20 cellular contexts compared by ENCODE assay signal in genomic region chr6:12222405-12223366, GRCh38.
"Had no signal": no experiment of that assay in that cellular context is flagged by ENCODE, and none has a peak within 500 bp of the region (broad histone marks: within the 10 kb centered on the region; RNA-seq: fewer than 3 reads in every experiment).

No MANE protein-coding gene starts in this region.

- ATAC-seq: activated naive CD8-positive, alpha-beta T cell treated with anti-CD3 and anti-CD28 coated beads, Interleukin-2, amount 50 U/mL, for 24 hours; gastrocnemius medialis; left lung; naive thymus-derived CD8-positive, alpha-beta T cell; SK-N-SH treated with all-trans-retinoic acid at 6 μM for 48 hours; stimulated activated naive CD8-positive, alpha-beta T cell treated with anti-CD3 and anti-CD28 coated beads, Interleukin-15, amount 100 ng/mL, for 72 hours had no signal

- H3K4me1 ChIP-seq: gastrocnemius medialis, left lung had no signal

- H3K4me3 Mint-ChIP-seq: activated naive CD4-positive, alpha-beta T cell treated with anti-CD3 and anti-CD28 coated beads for 36 hours; activated naive CD8-positive, alpha-beta T cell treated with anti-CD3 and anti-CD28 coated beads, Interleukin-2, amount 50 U/mL, for 24 hours; naive thymus-derived CD8-positive, alpha-beta T cell; stimulated activated naive CD8-positive, alpha-beta T cell treated with anti-CD3 and anti-CD28 coated beads, Interleukin-15, amount 100 ng/mL, for 72 hours had no signal

- H3K4me1 Mint-ChIP-seq: activated naive CD8-positive, alpha-beta T cell treated with anti-CD3 and anti-CD28 coated beads, Interleukin-2, amount 50 U/mL, for 24 hours; stimulated activated naive CD8-positive, alpha-beta T cell treated with anti-CD3 and anti-CD28 coated beads, Interleukin-15, amount 100 ng/mL, for 72 hours had no signal

- H3K27me3 Mint-ChIP-seq: activated naive CD8-positive, alpha-beta T cell treated with anti-CD3 and anti-CD28 coated beads, Interleukin-2, amount 50 U/mL, for 24 hours; stimulated activated naive CD8-positive, alpha-beta T cell treated with anti-CD3 and anti-CD28 coated beads, Interleukin-15, amount 100 ng/mL, for 72 hours had no signal

- H3K9me3 Mint-ChIP-seq: activated naive CD4-positive, alpha-beta T cell treated with anti-CD3 and anti-CD28 coated beads for 36 hours; activated naive CD8-positive, alpha-beta T cell treated with anti-CD3 and anti-CD28 coated beads, Interleukin-2, amount 50 U/mL, for 24 hours; activated T-helper 2 cell treated with anti-CD3 and anti-CD28 coated beads, Interferon-gamma antibody, Interleukin-2, Interleukin-4, amounts not matched to agents 10 μg/mL and 5 μg/mL and 100 μg/mL, durations not matched to agents 14 hours and 24 hours and 36 hours; naive thymus-derived CD8-positive, alpha-beta T cell; stimulated activated naive CD8-positive, alpha-beta T cell treated with anti-CD3 and anti-CD28 coated beads, Interleukin-15, amount 100 ng/mL, for 72 hours had no signal

- H3K9me3 ChIP-seq: gastrocnemius medialis, left lung, sigmoid colon, thoracic aorta had no signal

- H3K27ac Mint-ChIP-seq: activated naive CD4-positive, alpha-beta T cell treated with anti-CD3 and anti-CD28 coated beads for 36 hours; activated naive CD8-positive, alpha-beta T cell treated with anti-CD3 and anti-CD28 coated beads, Interleukin-2, amount 50 U/mL, for 24 hours; activated T-helper 2 cell treated with anti-CD3 and anti-CD28 coated beads, Interferon-gamma antibody, Interleukin-2, Interleukin-4, amounts not matched to agents 10 μg/mL and 5 μg/mL and 100 μg/mL, durations not matched to agents 14 hours and 24 hours and 36 hours had no signal

- H3K27me3 ChIP-seq: gastrocnemius medialis, left lung, sigmoid colon had no signal

- H3K4me3 ChIP-seq: gastrocnemius medialis, left lung, sigmoid colon, thoracic aorta had no signal

- H3K36me3 Mint-ChIP-seq: naive thymus-derived CD8-positive, alpha-beta T cell had no signal

- DNase-seq: activated CD4-positive, alpha-beta T cell treated with anti-CD3 and anti-CD28 coated beads for 1 hour; activated CD4-positive, alpha-beta T cell treated with anti-CD3 and anti-CD28 coated beads, Interleukin-2, amount 50 U/mL, for 48 hours; activated naive CD4-positive, alpha-beta T cell treated with anti-CD3 and anti-CD28 coated beads for 36 hours; activated naive CD8-positive, alpha-beta T cell treated with anti-CD3 and anti-CD28 coated beads, Interleukin-2, amount 50 U/mL, for 24 hours; caudate nucleus; gastrocnemius medialis; left lung; naive thymus-derived CD8-positive, alpha-beta T cell; nucleus accumbens; sigmoid colon; stimulated activated CD4-positive, alpha-beta T cell treated with anti-CD3 and anti-CD28 coated beads, Interleukin-1b, Interleukin-23, amount 100 ng/mL, for 48 hours; stimulated activated naive CD8-positive, alpha-beta T cell treated with anti-CD3 and anti-CD28 coated beads, Interleukin-15, amount 100 ng/mL, for 72 hours; T-helper 1 cell; T1000 had no signal

- FAIRE-seq: colon, islet of Langerhans had no signal

- H3K36me3 ChIP-seq: gastrocnemius medialis, left lung, sigmoid colon, thoracic aorta had no signal

- H3K27ac ChIP-seq: gastrocnemius medialis, left lung, sigmoid colon, thoracic aorta, VCaP had no signal
